Comparison of ENCODE assay signal across 9 cellular contexts in genomic region chr3:48636149-48636548, GRCh38. TPM values are rescaled to one million over a fixed set of nuclear protein-coding genes. Genes with fewer than 3 reads are reported as not detected.
DNase-seq lines count a peak whose midpoint lies in the region; ATAC-seq and TF ChIP-seq lines count a peak whose summit lies in the region.
"Had no signal": no experiment of that assay in that cellular context is flagged by ENCODE, and none has a peak within 500 bp of the region (broad histone marks: within the 10 kb centered on the region; RNA-seq: fewer than 3 reads in every experiment).

No MANE protein-coding gene starts in this region.

- H3K4me3 ChIP-seq in AG04450 (ENCODE audit: low read depth, low read length) (peak overlapping the region; percentile 86), Karpas-422 (ENCODE audit: low read length) (peak overlapping the region; percentile 96)

- H4K20me1 ChIP-seq in Karpas-422 (ENCODE audit: insufficient read depth, low read depth, low read length) = no peaks in the 10 kb centered on the region

- H3K4me3 Mint-ChIP-seq in dendritic cell treated with granulocyte-macrophage colony-stimulating factor and Interleukin-4, amounts not matched to agents 40 ng/mL and 50 ng/mL, for 4 days = peak overlapping the region; percentile 88
- peak overlapping the region; percentile 82 to 94 (median 89) for H3K4me3 Mint-ChIP-seq in naive B cell

- H3K27ac Mint-ChIP-seq in dendritic cell treated with granulocyte-macrophage colony-stimulating factor and Interleukin-4, amounts not matched to agents 40 ng/mL and 50 ng/mL, for 4 days = peak overlapping the region; percentile 86
- no peak overlapping the region for H3K27ac Mint-ChIP-seq in naive B cell

- H3K4me1 ChIP-seq in Karpas-422 (ENCODE audit: low read length) = peaks cover 21% of the 10 kb centered on the region

- H3K9me2 ChIP-seq in Karpas-422 (replicated peaks; ENCODE audit: insufficient read depth, low read length) = no peaks in the 10 kb centered on the region

- no peak for ATAC-seq in naive B cell (ENCODE audit: low read depth in 2 of 2)

- peak overlapping the region; percentile 99 for H3K4me2 ChIP-seq in Karpas-422 (ENCODE audit: low read depth, low read length, poor library complexity, severe bottlenecking)

- no peaks in the 10 kb centered on the region for H3K9me3 Mint-ChIP-seq in dendritic cell treated with granulocyte-macrophage colony-stimulating factor and Interleukin-4, amounts not matched to agents 40 ng/mL and 50 ng/mL, for 4 days
- H3K9me3 Mint-ChIP-seq in naive B cell = no peaks in the 10 kb centered on the region

- H3K27ac ChIP-seq in AG04450 (ENCODE audit: low read depth, low read length) (no peak overlapping the region), Karpas-422 (ENCODE audit: low read length) (peak overlapping the region; percentile 23; the same call in 1 of the 2 replicates)

- H3K9me3 ChIP-seq in AG04450 (ENCODE audit: control insufficient read depth, insufficient read depth, low read length) (peaks cover 3% of the 10 kb centered on the region; the same call in 1 of the 2 replicates), Karpas-422 (ENCODE audit: low read length) (no peaks in the 10 kb centered on the region)

- peak overlapping the region; percentile 97 for H3K9ac ChIP-seq in Karpas-422 (ENCODE audit: low read length)

- POLR2A ChIA-PET in AG04450 (lab: Yijun Ruan, JAX) = interaction anchor here (0.9 to 2.2 kb wide), 10 partner anchors 13 to 81 kb away, joined by 3 to 19 read pairs (median 10); partner anchors contain the start of genes CELSR3, IP6K2 and UQCRC1

- H3K27me3 ChIP-seq in AG04450 (ENCODE audit: control insufficient read depth, insufficient read depth, low read length) (peaks cover 6% of the 10 kb centered on the region), Karpas-422 (ENCODE audit: low read length) (no peaks in the 10 kb centered on the region)

- TF ChIP-seq CTCF in AG04450 (IDR thresholded peaks at IDR 0.05; ENCODE audit: low read depth, low read length) = no peak

- intact Hi-C loops in dendritic cell treated with granulocyte-macrophage colony-stimulating factor and Interleukin-4, amounts not matched to agents 40 ng/mL and 50 ng/mL, for 4 days (cut with micrococcal nuclease) = loop anchor here (5.0 kb wide), 1 partner anchor 79 kb away; the partner anchor contains the start of gene PFKFB4

- peak overlapping the region; percentile 51; the same call in 1 of the 2 replicates for H2AFZ ChIP-seq in Karpas-422 (ENCODE audit: low read length)

- H3K36me3 ChIP-seq in Karpas-422 (ENCODE audit: insufficient read depth, low read length) = no peaks in the 10 kb centered on the region; the same call in 1 of the 2 replicates

- peaks cover 40% of the 10 kb centered on the region for H3K4me1 Mint-ChIP-seq in dendritic cell treated with granulocyte-macrophage colony-stimulating factor and Interleukin-4, amounts not matched to agents 40 ng/mL and 50 ng/mL, for 4 days (ENCODE audit: low read depth)
- peaks cover 13 to 25% (median 23%) of the 10 kb centered on the region in 3 donors for H3K4me1 Mint-ChIP-seq in naive B cell

- H3K79me2 ChIP-seq in Karpas-422 (ENCODE audit: low read length) = peaks cover 17% of the 10 kb centered on the region

- DNase-seq in AG04450 (ENCODE audit: low read depth, low spot score) (no peak), Karpas-422 (no peak), naive B cell (no peak), NCI-H1092 treated with DMSO at 0.1 percent for 48 hours (lab: John Stamatoyannopoulos, UW) (no peak), NCI-H2227 treated with DMSO at 0.1 percent for 48 hours (lab: John Stamatoyannopoulos, UW) (no peak)
- no peak for DNase-seq in activated CD4-positive, CD25-positive, alpha-beta regulatory T cell (lab: John Stamatoyannopoulos, UW)
- DNase-seq in activated CD4-positive, alpha-beta T cell treated with anti-CD3 and anti-CD28 coated beads, Interleukin-2, amount 50 U/mL, for 1 hour = no peak

- CTCF ChIA-PET in AG04450 (lab: Charles Lee) = interaction anchor here (0.5 to 2.7 kb wide), 13 partner anchors 9 to 200 kb away, joined by 3 to 18 read pairs (median 6); partner anchors contain the start of gene CELSR3

- H3K27me3 Mint-ChIP-seq in dendritic cell treated with granulocyte-macrophage colony-stimulating factor and Interleukin-4, amounts not matched to agents 40 ng/mL and 50 ng/mL, for 4 days = peaks cover 3% of the 10 kb centered on the region
- peaks cover 0 to 19% (median 11%) of the 10 kb centered on the region in 3 donors for H3K27me3 Mint-ChIP-seq in naive B cell

- H3K36me3 Mint-ChIP-seq in dendritic cell treated with granulocyte-macrophage colony-stimulating factor and Interleukin-4, amounts not matched to agents 40 ng/mL and 50 ng/mL, for 4 days (ENCODE audit: low read depth) = peaks cover 32% of the 10 kb centered on the region
- no peaks in the 10 kb centered on the region for H3K36me3 Mint-ChIP-seq in naive B cell

RNA-seq across cellular contexts. Expression of gene SLC26A6, which starts 0.9 kb away (rescaled TPM):
- polyA plus RNA-seq in AG04450 (2011; rRNA removed) (22.2 and 23.1 TPM in 2 replicates), naive B cell (ENCODE audit: low read depth in 6 of 6) (1 to 10 TPM in 2 of 6 donors, under 1 TPM in 3, not detected in 1; 0.25 to 1.7 (median 0.97) TPM)
- 34.3 and 43.5 TPM in 2 replicates for polyA minus RNA-seq in AG04450 (2011; rRNA and poly(A)+ RNA removed)
- total RNA-seq in Karpas-422 (2014; rRNA removed; shearing (Covaris generic); ENCODE audit: low replicate concordance) = 52.7 and 69.1 TPM in 2 replicates

RNA-seq across cellular contexts. Expression of gene TMEM89, which starts 14.6 kb away (rescaled TPM):
- polyA plus RNA-seq in AG04450 (2011; rRNA removed) (not detected in 2 replicates), naive B cell (ENCODE audit: low read depth in 6 of 6) (not detected)
- polyA minus RNA-seq in AG04450 (2011; rRNA and poly(A)+ RNA removed) = not detected in 2 replicates
- total RNA-seq in Karpas-422 (2014; rRNA removed; shearing (Covaris generic); ENCODE audit: low replicate concordance) = not detected in 2 replicates
- total RNA-seq: glomerular endothelial cell had no signal

RNA-seq across cellular contexts. Expression of gene CELSR3, which starts 26.5 kb away (rescaled TPM):
- polyA plus RNA-seq in AG04450 (2011; rRNA removed) = 0.55 and 0.73 TPM in 2 replicates
- 1.8 and 2.3 TPM in 2 replicates for polyA minus RNA-seq in AG04450 (2011; rRNA and poly(A)+ RNA removed)
- 3.8 and 7.0 TPM in 2 replicates for total RNA-seq in Karpas-422 (2014; rRNA removed; shearing (Covaris generic); ENCODE audit: low replicate concordance)
- under 1 TPM in 1 of 6 donors, not detected in 5; 0.28 TPM for polyA plus RNA-seq in naive B cell (ENCODE audit: low read depth in 6 of 6)

RNA-seq across cellular contexts. Expression of gene UQCRC1, which starts 26.7 kb away (rescaled TPM):
- polyA plus RNA-seq in AG04450 (2011; rRNA removed) = 379 and 468 TPM in 2 replicates
- polyA minus RNA-seq in AG04450 (2011; rRNA and poly(A)+ RNA removed) = 611 and 892 TPM in 2 replicates
- total RNA-seq in Karpas-422 (2014; rRNA removed; shearing (Covaris generic); ENCODE audit: low replicate concordance) = 80.3 and 165 TPM in 2 replicates
- 100 to 1,000 TPM; 152 to 385 (median 155) TPM for polyA plus RNA-seq in naive B cell (ENCODE audit: low read depth in 6 of 6)

RNA-seq across cellular contexts. Expression of gene COL7A1, which starts 41.0 kb away (rescaled TPM):
- polyA plus RNA-seq in AG04450 (2011; rRNA removed) (19.8 and 25.8 TPM in 2 replicates), naive B cell (ENCODE audit: low read depth in 6 of 6) (not detected)
- polyA minus RNA-seq in AG04450 (2011; rRNA and poly(A)+ RNA removed) = 20.9 and 32.6 TPM in 2 replicates
- 0.78 and 13.0 TPM in 2 replicates for total RNA-seq in Karpas-422 (2014; rRNA removed; shearing (Covaris generic); ENCODE audit: low replicate concordance)
